In the genomic region with DNA sequence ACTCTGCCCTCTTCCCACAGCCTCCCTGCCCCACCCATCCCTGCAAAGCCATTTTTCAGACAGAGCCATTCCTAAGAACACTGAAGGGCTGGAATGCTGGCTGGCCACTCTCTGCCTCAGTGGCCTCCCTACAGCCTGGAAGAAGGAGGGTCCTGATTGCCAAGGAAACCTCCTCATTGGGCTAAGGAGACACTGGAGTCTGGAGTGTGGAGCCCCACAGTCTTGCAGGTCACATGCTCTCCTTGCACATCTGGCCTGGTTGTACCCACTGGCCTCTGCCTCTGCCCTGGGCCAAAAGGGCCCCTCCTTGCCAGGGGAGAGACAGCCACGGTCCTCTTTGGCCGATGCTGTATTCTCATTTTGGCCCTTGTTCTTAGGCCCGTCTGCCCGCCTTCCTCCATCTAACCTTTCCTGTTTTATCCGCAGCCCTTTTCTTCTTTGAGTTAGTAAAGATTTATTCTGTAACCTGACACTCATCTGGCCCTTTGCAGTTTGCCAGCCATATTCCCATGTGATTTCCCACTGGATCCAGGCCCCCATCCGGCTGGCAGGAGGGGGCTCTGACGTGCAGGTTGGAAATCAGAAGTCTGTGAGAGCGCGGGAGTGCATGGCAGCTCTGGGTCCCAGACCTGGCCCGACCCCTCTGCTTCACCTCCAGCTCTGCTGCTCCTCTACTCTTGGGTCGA, we compare ENCODE assay signal across 1 cellular context.
TF ChIP-seq lines count a peak whose summit lies in the region.

No MANE protein-coding gene starts in this region.

TF ChIP-seq in IMR-90, 13 proteins besides CTCF, POLR2A, EP300 and RAD21:
- TF ChIP-seq CHD1 (IDR thresholded peaks at IDR 0.05; ENCODE audit: low read depth, low read length) (no peak), USF2 (IDR thresholded peaks at IDR 0.05; ENCODE audit: low read depth, low read length) (no peak), RFX5 (IDR thresholded peaks at IDR 0.05; ENCODE audit: low read depth, low read length) (no peak), ELK1 (IDR thresholded peaks at IDR 0.05; ENCODE audit: borderline replicate concordance, low read depth, low read length) (no peak), FOS (IDR thresholded peaks at IDR 0.05; ENCODE audit: low read depth, low read length) (no peak), SMC3 (IDR thresholded peaks at IDR 0.05; ENCODE audit: low read depth, low read length) (no peak), MAFK (IDR thresholded peaks at IDR 0.05; ENCODE audit: low read depth, low read length) (no peak), MXI1 (IDR thresholded peaks at IDR 0.05; ENCODE audit: borderline replicate concordance, low read depth, low read length) (no peak), RCOR1 (IDR thresholded peaks at IDR 0.05; ENCODE audit: insufficient replicate concordance, low read length) (no peak), MAZ (IDR thresholded peaks at IDR 0.05; ENCODE audit: borderline replicate concordance, low read depth, low read length) (no peak), CEBPB (IDR thresholded peaks at IDR 0.05; ENCODE audit: low read depth, low read length) (no peak), NFE2L2 (IDR thresholded peaks at IDR 0.05; ENCODE audit: low read depth, low read length) (no peak), BHLHE40 (IDR thresholded peaks at IDR 0.05; ENCODE audit: low read depth, low read length) (no peak)
TF ChIP-seq in IMR-90: peak in this region for 0.
